ENCODE assay signal across 27 cellular contexts in the genomic region with DNA sequence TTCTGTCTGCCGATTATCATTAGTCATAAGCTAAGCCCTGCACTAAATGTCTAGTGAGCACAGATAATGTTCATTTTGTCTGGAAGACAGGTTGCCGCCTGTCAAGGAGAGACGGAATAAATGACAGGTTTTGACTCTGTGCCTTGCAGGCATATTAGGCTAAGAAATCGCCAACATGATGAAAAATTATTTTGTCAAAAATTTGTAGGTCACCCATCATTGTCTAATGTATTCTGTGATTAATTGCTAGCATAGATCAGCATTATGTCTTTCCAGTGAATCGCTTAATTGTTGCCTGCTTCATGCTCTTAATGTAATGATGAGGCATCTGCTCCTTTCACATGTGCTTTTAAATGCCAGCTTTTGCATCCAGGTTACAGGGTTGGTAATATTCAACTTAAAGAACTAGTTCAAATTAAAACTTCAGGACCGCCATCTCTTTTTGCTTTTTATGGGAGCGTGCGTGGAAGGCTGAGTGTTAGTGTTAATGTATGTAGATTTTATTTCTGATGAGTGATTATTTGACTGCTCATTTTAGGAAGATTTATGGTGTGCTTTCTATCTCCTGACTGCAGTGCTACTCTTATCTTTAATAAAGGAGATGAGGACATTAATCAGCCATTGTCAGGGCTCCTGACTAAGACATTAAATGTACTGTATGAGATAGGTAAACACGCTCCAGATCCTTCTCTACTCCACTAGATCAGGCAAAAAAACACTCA.
DNase-seq lines count a peak whose midpoint lies in the region; ATAC-seq, FAIRE-seq and TF ChIP-seq lines count a peak whose summit lies in the region.
"Had no signal": no experiment of that assay in that cellular context is flagged by ENCODE, and none has a peak within 500 bp of the region (broad histone marks: within the 10 kb centered on the region; RNA-seq: fewer than 3 reads in every experiment).

No MANE protein-coding gene starts in this region.

- 70 to 80% methylated on average over 9 of the region's 9 CpGs for WGBS in pancreas, 2 donors
- WGBS in transverse colon (ENCODE audit: low coverage in 1 of 2), 2 donors, result 84 to 86% methylated on average over 8 to 9 of the region's 9 CpGs

- H3K36me3 ChIP-seq in WERI-Rb-1, result no peaks in the 10 kb centered on the region
- H3K36me3 ChIP-seq in pancreas, result no peaks in the 10 kb centered on the region
- no peaks in the 10 kb centered on the region for H3K36me3 ChIP-seq in transverse colon
- H3K36me3 ChIP-seq: SJCRH30, upper lobe of left lung had no signal

- H3K4me1 Mint-ChIP-seq in endothelial cell (ENCODE audit: unreplicated experiment), result no peaks in the 10 kb centered on the region
- H3K4me1 Mint-ChIP-seq: activated CD4-positive, alpha-beta T cell treated with anti-CD3 and anti-CD28 coated beads for 36 hours; CD4-positive, alpha-beta memory T cell had no signal

- H3K27ac Mint-ChIP-seq in endothelial cell (ENCODE audit: unreplicated experiment), result no peak overlapping the region
- H3K27ac Mint-ChIP-seq: activated CD4-positive, alpha-beta T cell treated with anti-CD3 and anti-CD28 coated beads for 36 hours; CD4-positive, alpha-beta memory T cell; progenitor cell of endocrine pancreas; T-helper 1 cell treated with Interleukin-12 subunit alpha and Interleukin-12 subunit beta and Interleukin-4 antibody, amounts not matched to agents 30 μg/mL and 1 μg/mL, for 36 hours had no signal

- TF ChIP-seq EP300 in transverse colon (IDR thresholded peaks at IDR 0.05; ENCODE audit: low read depth), result no peak

- no peaks in the 10 kb centered on the region for H3K36me3 Mint-ChIP-seq in endothelial cell (ENCODE audit: low read depth, unreplicated experiment)
- H3K36me3 Mint-ChIP-seq: CD4-positive, alpha-beta memory T cell had no signal

- FAIRE-seq in pancreas (lab: Jason Lieb, UNC), result no peak
- FAIRE-seq: GM18507, RCC 7860 had no signal

- no peak for TF ChIP-seq CTCF in WERI-Rb-1 (IDR thresholded peaks at IDR 0.05; ENCODE audit: low read depth, low read length)
- no peak for TF ChIP-seq CTCF in pancreas (IDR thresholded peaks at IDR 0.05)
- no peak for TF ChIP-seq CTCF in endothelial cell (IDR thresholded peaks at IDR 0.05; ENCODE audit: unreplicated experiment)
- no peak for TF ChIP-seq CTCF in transverse colon (IDR thresholded peaks at IDR 0.05)

- H3K9me3 Mint-ChIP-seq in endothelial cell (ENCODE audit: unreplicated experiment), result no peaks in the 10 kb centered on the region

- peak overlapping the region; percentile 81 for H3K27ac ChIP-seq in WERI-Rb-1
- H3K27ac ChIP-seq in pancreas, result no peak overlapping the region
- H3K27ac ChIP-seq in transverse colon, result no peak overlapping the region
- H3K27ac ChIP-seq: 22Rv1, dorsolateral prefrontal cortex, epithelial cell of prostate, SJCRH30, upper lobe of left lung had no signal

- in situ Hi-C loops in transverse colon (cut with MboI; ENCODE audit: low pct_ligation_motif_present in 1 of 4, low pct_unique_long_range_greater_than_20kb in 1 of 4, low sequenced_read_pairs in 3 of 4), result no loop called here

- H3K9me3 ChIP-seq in WERI-Rb-1 (ENCODE audit: severe bottlenecking) (no peaks in the 10 kb centered on the region), pancreas (no peaks in the 10 kb centered on the region), transverse colon (no peaks in the 10 kb centered on the region)
- H3K9me3 ChIP-seq: SJCRH30, upper lobe of left lung had no signal

- no peak for TF ChIP-seq POLR2A in transverse colon (IDR thresholded peaks at IDR 0.05)

- DNase-seq in NCI-H1092 treated with DMSO at 0.1 percent for 48 hours (lab: John Stamatoyannopoulos, UW) (peak; percentile 7), NCI-H1092 (lab: John Stamatoyannopoulos, UW) (no peak), NCI-H1694 treated with DMSO at 0.1 percent for 48 hours (lab: John Stamatoyannopoulos, UW) (peak; percentile 91), WERI-Rb-1 (peak; percentile 23), pancreas (no peak), endothelial cell (ENCODE audit: low spot score) (no peak), transverse colon (no peak)
- DNase-seq: activated CD4-positive, alpha-beta T cell treated with anti-CD3 and anti-CD28 coated beads for 36 hours; activated CD8-positive, alpha-beta memory T cell treated with anti-CD3 and anti-CD28 coated beads for 24 hours; activated gamma-delta T cell; activated T-cell treated with anti-CD3 and anti-CD28 coated beads, Interleukin-2, amount 50 U/mL, for 1 hour; CD4-positive, alpha-beta memory T cell; cerebellar nuclear complex; dorsolateral prefrontal cortex; GDM1; GOT3; kidney glomerular epithelial cell; NCI-H1048; SJCRH30; upper lobe of left lung had no signal

- peaks cover 3 to 8% (median 7%) of the 10 kb centered on the region in 3 donors for H3K4me1 ChIP-seq in pancreas
- no peaks in the 10 kb centered on the region for H3K4me1 ChIP-seq in transverse colon
- H3K4me1 ChIP-seq: SJCRH30, upper lobe of left lung had no signal

- H3K4me3 ChIP-seq in WERI-Rb-1 (ENCODE audit: low read depth, low read length), result peak overlapping the region; percentile 36
- H3K4me3 ChIP-seq in pancreas, result no peak overlapping the region
- H3K4me3 ChIP-seq in transverse colon, result no peak overlapping the region
- H3K4me3 ChIP-seq: dorsolateral prefrontal cortex, SJCRH30, upper lobe of left lung had no signal

- H3K27me3 Mint-ChIP-seq in endothelial cell (ENCODE audit: unreplicated experiment), result peaks cover 1% of the 10 kb centered on the region
- H3K27me3 Mint-ChIP-seq: activated CD4-positive, alpha-beta T cell treated with anti-CD3 and anti-CD28 coated beads for 36 hours; CD4-positive, alpha-beta memory T cell had no signal

- ATAC-seq in pancreas (peak in 3 of 4 donors; percentile 26 to 69 (median 63)), HG03135 (IDR thresholded peaks at IDR 0.05; ENCODE audit: unreplicated experiment) (no peak)
- ATAC-seq: activated CD4-positive, alpha-beta T cell treated with anti-CD3 and anti-CD28 coated beads for 36 hours had no signal

- H3K4me3 Mint-ChIP-seq in endothelial cell (ENCODE audit: unreplicated experiment), result no peak overlapping the region
- H3K4me3 Mint-ChIP-seq: activated CD4-positive, alpha-beta T cell treated with anti-CD3 and anti-CD28 coated beads for 36 hours; CD4-positive, alpha-beta memory T cell; T-helper 1 cell treated with Interleukin-12 subunit alpha and Interleukin-12 subunit beta and Interleukin-4 antibody, amounts not matched to agents 30 μg/mL and 1 μg/mL, for 36 hours had no signal

- intact Hi-C loops in pancreas (cut with DNase I) (no loop called here), transverse colon (cut with DNase I; ENCODE audit: low total_unique reads) (no loop called here)

- H3K27me3 ChIP-seq in WERI-Rb-1 (ENCODE audit: insufficient read depth, low read depth, severe bottlenecking) (no peaks in the 10 kb centered on the region), pancreas (no peaks in the 10 kb centered on the region), transverse colon (no peaks in the 10 kb centered on the region)
- H3K27me3 ChIP-seq: upper lobe of left lung had no signal

Comparison
In these comparisons a context has a peak if more than half of its experiments do, and no peak if none do; other contexts are left out.
1. DNase-seq: peak in NCI-H1092 treated with DMSO at 0.1 percent for 48 hours (single experiment), NCI-H1694 treated with DMSO at 0.1 percent for 48 hours (single experiment) and WERI-Rb-1 (single experiment); none in NCI-H1092 (single experiment), pancreas (0 of 6), endothelial cell (single experiment) and transverse colon (single experiment).